8 cellular contexts compared by ENCODE assay signal in genomic region chr3:71726106-71726505, GRCh38. TPM values are rescaled to one million over a fixed set of nuclear protein-coding genes. Genes with fewer than 3 reads are reported as not detected.
DNase-seq lines count a peak whose midpoint lies in the region; ATAC-seq lines count a peak whose summit lies in the region.

No MANE protein-coding gene starts in this region.

- peak; percentile 28 to 33 for DNase-seq in activated T-cell treated with anti-CD3 and anti-CD28 coated beads, Interleukin-2, amount 50 U/mL, for 72 hours
- peak; percentile 53 for DNase-seq in stimulated activated CD8-positive, alpha-beta memory T cell treated with anti-CD3 and anti-CD28 coated beads, Interleukin-4, amount 100 ng/mL, for 48 hours
- no peak for DNase-seq in left lobe of liver (ENCODE audit: low spot score)

- H3K9ac ChIP-seq in HUES64 (ENCODE audit: low read depth, low read length), result no peak overlapping the region
- peak overlapping the region; percentile 63; the same call in 1 of the 2 replicates for H3K9ac ChIP-seq in iPS-20b (ENCODE audit: low read depth, low read length)

- H3K4me1 ChIP-seq in HUES64 (ENCODE audit: insufficient read depth, low read length) (peaks cover 20% of the 10 kb centered on the region), iPS-20b (ENCODE audit: insufficient read depth, low read length) (peaks cover 14% of the 10 kb centered on the region)

- ATAC-seq in activated T-cell treated with anti-CD3 and anti-CD28 coated beads, Interleukin-2, amount 50 U/mL, for 72 hours (replicated peaks in 1 of 2), result peak in 1 of 2 donors; percentile 39
- ATAC-seq in GM21717 (IDR thresholded peaks at IDR 0.05; ENCODE audit: unreplicated experiment), result no peak
- no peak for ATAC-seq in HG02852 (IDR thresholded peaks at IDR 0.05; ENCODE audit: unreplicated experiment)
- no peak for ATAC-seq in HG02623 (IDR thresholded peaks at IDR 0.05; ENCODE audit: unreplicated experiment)
- ATAC-seq in left lobe of liver, result no peak

- H3K4me3 ChIP-seq in HUES64 (ENCODE audit: low read length), result peak overlapping the region; percentile 59; the same call in 1 of the 2 replicates
- H3K4me3 ChIP-seq in iPS-20b (ENCODE audit: low read length), result peak overlapping the region; percentile 58

- 84% methylated on average over 8 of the region's 8 CpGs for WGBS in HUES64

- no peaks in the 10 kb centered on the region for H3K27me3 Mint-ChIP-seq in activated T-cell treated with anti-CD3 and anti-CD28 coated beads, Interleukin-2, amount 50 U/mL, for 72 hours (ENCODE audit: low read depth)

- peaks cover 7 to 8% of the 10 kb centered on the region in 2 donors for H3K36me3 Mint-ChIP-seq in activated T-cell treated with anti-CD3 and anti-CD28 coated beads, Interleukin-2, amount 50 U/mL, for 72 hours (ENCODE audit: insufficient read depth in 2 of 2)

- H3K36me3 ChIP-seq in HUES64 (ENCODE audit: insufficient read depth, low read length) (no peaks in the 10 kb centered on the region), iPS-20b (ENCODE audit: insufficient read depth, low read depth, low read length) (no peaks in the 10 kb centered on the region)

- H3K9me3 ChIP-seq in HUES64 (ENCODE audit: insufficient read depth, low read depth, low read length), result no peaks in the 10 kb centered on the region
- no peaks in the 10 kb centered on the region for H3K9me3 ChIP-seq in iPS-20b (ENCODE audit: insufficient read depth, low read depth, low read length)

- peaks cover 65% of the 10 kb centered on the region for H3K4me1 Mint-ChIP-seq in activated T-cell treated with anti-CD3 and anti-CD28 coated beads, Interleukin-2, amount 50 U/mL, for 72 hours (ENCODE audit: low read depth)

- peak overlapping the region; percentile 97 to 98 for H3K4me3 Mint-ChIP-seq in activated T-cell treated with anti-CD3 and anti-CD28 coated beads, Interleukin-2, amount 50 U/mL, for 72 hours

- H3K9me3 Mint-ChIP-seq in activated T-cell treated with anti-CD3 and anti-CD28 coated beads, Interleukin-2, amount 50 U/mL, for 72 hours, result no peaks in the 10 kb centered on the region

- peak overlapping the region; percentile 89 for H3K27ac Mint-ChIP-seq in activated T-cell treated with anti-CD3 and anti-CD28 coated beads, Interleukin-2, amount 50 U/mL, for 72 hours

- H3K27me3 ChIP-seq in HUES64 (ENCODE audit: insufficient read depth, low read length) (peaks cover 46% of the 10 kb centered on the region), iPS-20b (ENCODE audit: insufficient read depth, low read length) (peaks cover 40% of the 10 kb centered on the region)

- no peak overlapping the region for H3K27ac ChIP-seq in HUES64 (ENCODE audit: low read depth, low read length)
- no peak overlapping the region for H3K27ac ChIP-seq in iPS-20b (ENCODE audit: low read length)

RNA-seq across cellular contexts. Expression of gene EIF4E3, which starts 0.9 kb away (rescaled TPM):
- polyA plus RNA-seq in HUES64 (2013, experiment 1 of 2), result 9.5 TPM
- polyA plus RNA-seq in HUES64 (2013, experiment 2 of 2), result 9.3 TPM
- 10 to 100 TPM; 51.8 to 70.1 TPM for total RNA-seq in activated T-cell treated with anti-CD3 and anti-CD28 coated beads, Interleukin-2, amount 50 U/mL, for 72 hours
- 7.6 TPM for total RNA-seq in left lobe of liver

RNA-seq across cellular contexts. Expression of gene GPR27, which starts 27.5 kb away (rescaled TPM):
- polyA plus RNA-seq in HUES64 (2013, experiment 1 of 2), result 8.8 TPM
- 9.2 TPM for polyA plus RNA-seq in HUES64 (2013, experiment 2 of 2)
- total RNA-seq in activated T-cell treated with anti-CD3 and anti-CD28 coated beads, Interleukin-2, amount 50 U/mL, for 72 hours, result 1 to 10 TPM in 1 of 2 donors, under 1 TPM in 1; 0.90 to 2.5 TPM
- total RNA-seq in left lobe of liver, result 0.10 TPM

RNA-seq across cellular contexts. Expression of gene PROK2, which starts 58.8 kb away (rescaled TPM):
- 1.1 TPM for polyA plus RNA-seq in HUES64 (2013, experiment 1 of 2)
- polyA plus RNA-seq in HUES64 (2013, experiment 2 of 2), result 1.3 TPM
- total RNA-seq in activated T-cell treated with anti-CD3 and anti-CD28 coated beads, Interleukin-2, amount 50 U/mL, for 72 hours, result under 1 TPM; 0.16 to 0.24 TPM
- total RNA-seq in left lobe of liver, result 0.25 TPM
